Comparison of ENCODE assay signal across 1 cellular context in genomic region chr2:196046123-196046917, GRCh38.
TF ChIP-seq lines count a peak whose summit lies in the region.

No MANE protein-coding gene starts in this region.

TF ChIP-seq in GM23338, 12 proteins besides CTCF, POLR2A, EP300 and RAD21 (continued from another document):
- no peak for TF ChIP-seq ZNF462 (CRISPR knock-in tag; IDR thresholded peaks at IDR 0.05)
- no peak for TF ChIP-seq CREB1 (CRISPR knock-in tag; IDR thresholded peaks at IDR 0.05; ENCODE audit: low read depth)
- no peak for TF ChIP-seq STAT1 (IDR thresholded peaks at IDR 0.05; ENCODE audit: unreplicated experiment)
- TF ChIP-seq ZNF331 (CRISPR knock-in tag; IDR thresholded peaks at IDR 0.05; ENCODE audit: low read depth), result no peak
- no peak for TF ChIP-seq REST (IDR thresholded peaks at IDR 0.05; ENCODE audit: unreplicated experiment)
- TF ChIP-seq POLR2AphosphoS5 (IDR thresholded peaks at IDR 0.05; ENCODE audit: low read depth), result no peak
- TF ChIP-seq JUNB (IDR thresholded peaks at IDR 0.05; ENCODE audit: unreplicated experiment), result no peak
- no peak for TF ChIP-seq ZNF114 (CRISPR knock-in tag; IDR thresholded peaks at IDR 0.05)
- no peak for TF ChIP-seq NANOG (IDR thresholded peaks at IDR 0.05; ENCODE audit: borderline replicate concordance)
- no peak for TF ChIP-seq EZH2phosphoT487 (IDR thresholded peaks at IDR 0.05; ENCODE audit: unreplicated experiment)
- no peak for TF ChIP-seq EZH2 (IDR thresholded peaks at IDR 0.05; ENCODE audit: low read depth, unreplicated experiment)
